1 cellular context compared by ENCODE assay signal in genomic region chr12:1103051-1103450, GRCh38.
TF ChIP-seq lines count a peak whose summit lies in the region.

No MANE protein-coding gene starts in this region.

TF ChIP-seq in GM23338, 12 proteins besides CTCF, POLR2A, EP300 and RAD21 (continued from another document):
- no peak for TF ChIP-seq ETS1 (IDR thresholded peaks at IDR 0.05)
